Comparison of ENCODE assay signal across 8 cellular contexts in genomic region chr7:8133955-8134733, GRCh38.
A peak's percentile ranks its signal among the peaks of the same experiment; 100 is the strongest.
DNase-seq lines count a peak whose midpoint lies in the region; ATAC-seq and TF ChIP-seq lines count a peak whose summit lies in the region.

No MANE protein-coding gene starts in this region.

- H3K9ac ChIP-seq in SK-N-SH: no peak overlapping the region

- no peak for TF ChIP-seq EP300 in SK-N-SH (IDR thresholded peaks at IDR 0.05; ENCODE audit: borderline replicate concordance in 1 of 2, low read depth in 1 of 2, low read length in 1 of 2)

- no peak overlapping the region for H3K4me2 ChIP-seq in SK-N-SH

- H3K4me1 Mint-ChIP-seq in activated CD4-positive, alpha-beta T cell treated with anti-CD3 and anti-CD28 coated beads for 36 hours: peaks cover 56% of the 10 kb centered on the region
- peaks cover 49% of the 10 kb centered on the region for H3K4me1 Mint-ChIP-seq in T-helper 1 cell treated with Interleukin-12 subunit alpha and Interleukin-12 subunit beta and Interleukin-4 antibody, amounts not matched to agents 30 μg/mL and 1 μg/mL, for 36 hours (ENCODE audit: low read depth)

- H3K4me3 Mint-ChIP-seq in activated CD4-positive, alpha-beta T cell treated with anti-CD3 and anti-CD28 coated beads for 36 hours: peak overlapping the region; percentile 22
- peak overlapping the region; percentile 41 for H3K4me3 Mint-ChIP-seq in T-helper 1 cell treated with Interleukin-12 subunit alpha and Interleukin-12 subunit beta and Interleukin-4 antibody, amounts not matched to agents 30 μg/mL and 1 μg/mL, for 36 hours

- peak overlapping the region; percentile 79 for H3K27ac Mint-ChIP-seq in activated CD4-positive, alpha-beta T cell treated with anti-CD3 and anti-CD28 coated beads for 36 hours
- peak overlapping the region; percentile 92 for H3K27ac Mint-ChIP-seq in T-helper 1 cell treated with Interleukin-12 subunit alpha and Interleukin-12 subunit beta and Interleukin-4 antibody, amounts not matched to agents 30 μg/mL and 1 μg/mL, for 36 hours

- H3K27me3 Mint-ChIP-seq in activated CD4-positive, alpha-beta T cell treated with anti-CD3 and anti-CD28 coated beads for 36 hours: no peaks in the 10 kb centered on the region
- H3K27me3 Mint-ChIP-seq in T-helper 1 cell treated with Interleukin-12 subunit alpha and Interleukin-12 subunit beta and Interleukin-4 antibody, amounts not matched to agents 30 μg/mL and 1 μg/mL, for 36 hours (ENCODE audit: low read depth): no peaks in the 10 kb centered on the region

- CTCF ChIA-PET in activated CD4-positive, alpha-beta T cell treated with anti-CD3 and anti-CD28 coated beads for 36 hours (lab: Charles Lee): interaction anchor here (0.5 to 1.4 kb wide), 7 partner anchors 9 to 494 kb away, joined by 3 to 4 read pairs (median 3); no protein-coding TSS in a partner anchor
- CTCF ChIA-PET in SK-N-SH (lab: Yijun Ruan, JAX): interaction anchor here (0.6 to 1.1 kb wide), 3 partner anchors 9 to 352 kb away, joined by 3 to 4 read pairs (median 3); no protein-coding TSS in a partner anchor

- H3K79me2 ChIP-seq in SK-N-SH (ENCODE audit: insufficient read depth): no peaks in the 10 kb centered on the region

- no peak for TF ChIP-seq RAD21 in SK-N-SH (IDR thresholded peaks at IDR 0.05; ENCODE audit: low read length)

- H3K27ac ChIP-seq in SJCRH30: no peak overlapping the region
- H3K27ac ChIP-seq in SK-N-SH (ENCODE audit: low read depth in 2 of 2, low read length in 1 of 2): peak overlapping the region in 1 of 2 experiments; percentile 4; a peak in 1 of 4 replicates

- intact Hi-C loops in activated CD4-positive, alpha-beta T cell treated with anti-CD3 and anti-CD28 coated beads for 36 hours (cut with DNase I, micrococcal nuclease): loop anchor here (1.0 to 2.0 kb wide), 6 partner anchors 8 to 493 kb away; partner anchors contain the start of genes GLCCI1 (in 1 of the 2) and UMAD1 (in 1 of the 2)

- POLR2A ChIA-PET in activated CD4-positive, alpha-beta T cell treated with anti-CD3 and anti-CD28 coated beads for 36 hours (lab: Charles Lee): interaction anchor here (0.7 to 2.3 kb wide), 4 partner anchors 9 to 494 kb away, joined by 3 to 22 read pairs (median 5); partner anchors contain the start of gene UMAD1
- POLR2A ChIA-PET in SK-N-SH (lab: Yijun Ruan, JAX): no interaction called here

- H3K9me3 Mint-ChIP-seq in activated CD4-positive, alpha-beta T cell treated with anti-CD3 and anti-CD28 coated beads for 36 hours (ENCODE audit: low read depth): no peaks in the 10 kb centered on the region
- no peaks in the 10 kb centered on the region for H3K9me3 Mint-ChIP-seq in T-helper 1 cell treated with Interleukin-12 subunit alpha and Interleukin-12 subunit beta and Interleukin-4 antibody, amounts not matched to agents 30 μg/mL and 1 μg/mL, for 36 hours

- no peaks in the 10 kb centered on the region for H3K9me2 ChIP-seq in SK-N-SH

- H3K36me3 ChIP-seq in SJCRH30: no peaks in the 10 kb centered on the region
- peaks cover 0 to 17% of the 10 kb centered on the region in 2 experiments for H3K36me3 ChIP-seq in SK-N-SH (replicated peaks in 1 of 2; ENCODE audit: control insufficient read depth in 1 of 2, insufficient read depth in 2 of 2, low read length in 1 of 2)

- H4K20me1 ChIP-seq in SK-N-SH (ENCODE audit: insufficient read depth): no peaks in the 10 kb centered on the region

- H3K9me3 ChIP-seq in SJCRH30 (replicated peaks) (no peaks in the 10 kb centered on the region), SK-N-SH (no peaks in the 10 kb centered on the region)

- H3F3A ChIP-seq in SK-N-SH (replicated peaks; ENCODE audit: insufficient read depth): no peaks in the 10 kb centered on the region

- no peak overlapping the region for H3K4me3 ChIP-seq in SJCRH30
- no peak overlapping the region for H3K4me3 ChIP-seq in SK-N-SH (ENCODE audit: low read depth in 2 of 2, low read length in 1 of 2)

- 64% methylated on average over 10 of the region's 10 CpGs for WGBS in SK-N-SH (ENCODE audit: low lambda C conversion rate)

- peak; percentile 60 for DNase-seq in activated CD4-positive, alpha-beta T cell treated with anti-CD3 and anti-CD28 coated beads for 36 hours
- DNase-seq in activated CD4-positive, alpha-beta T cell treated with anti-CD3 and anti-CD28 coated beads, Interleukin-2, amount 50 U/mL, for 1 hour: no peak
- DNase-seq in renal cortical epithelial cell (ENCODE audit: low read depth): peak; percentile 99
- DNase-seq in D341Med (ENCODE audit: low spot score): no peak
- no peak for DNase-seq in SJCRH30
- DNase-seq in SK-N-SH: no peak

- H2AFZ ChIP-seq in SK-N-SH (ENCODE audit: low read depth): no peak overlapping the region

- H3K27me3 ChIP-seq in SJCRH30 (no peaks in the 10 kb centered on the region), SK-N-SH (ENCODE audit: insufficient read depth) (no peaks in the 10 kb centered on the region)

- H3K36me3 Mint-ChIP-seq in activated CD4-positive, alpha-beta T cell treated with anti-CD3 and anti-CD28 coated beads for 36 hours (ENCODE audit: low read depth): no peaks in the 10 kb centered on the region
- peaks cover 1% of the 10 kb centered on the region for H3K36me3 Mint-ChIP-seq in T-helper 1 cell treated with Interleukin-12 subunit alpha and Interleukin-12 subunit beta and Interleukin-4 antibody, amounts not matched to agents 30 μg/mL and 1 μg/mL, for 36 hours (ENCODE audit: low read depth)

- ATAC-seq in activated CD4-positive, alpha-beta T cell treated with anti-CD3 and anti-CD28 coated beads for 36 hours: peak; percentile 84
- peak; percentile 77 for ATAC-seq in HG02852 (IDR thresholded peaks at IDR 0.05; ENCODE audit: unreplicated experiment)

- H3K4me1 ChIP-seq in SJCRH30 (no peaks in the 10 kb centered on the region), SK-N-SH (ENCODE audit: control insufficient read depth in 1 of 2, insufficient read depth in 2 of 2, low read depth in 1 of 2, low read length in 1 of 2) (no peaks in the 10 kb centered on the region)

- TF ChIP-seq CTCF in SK-N-SH (IDR thresholded peaks at IDR 0.05): no peak

TF ChIP-seq in SK-N-SH, 30 proteins besides CTCF, POLR2A, EP300 and RAD21:
- TF ChIP-seq REST (IDR thresholded peaks at IDR 0.05; ENCODE audit: low read depth, low read length) (no peak), FOXM1 (IDR thresholded peaks at IDR 0.05; ENCODE audit: low read depth) (no peak), CHD2 (IDR thresholded peaks at IDR 0.05; ENCODE audit: low read length, partially characterized antibody) (no peak), EZH2phosphoT487 (IDR thresholded peaks at IDR 0.05; ENCODE audit: borderline replicate concordance, low read depth) (no peak), RCOR1 (IDR thresholded peaks at IDR 0.05; ENCODE audit: low read length) (no peak), TCF12 (IDR thresholded peaks at IDR 0.05) (no peak), USF2 (IDR thresholded peaks at IDR 0.05; ENCODE audit: borderline replicate concordance, low read depth, low read length) (no peak), NFIC (IDR thresholded peaks at IDR 0.05; ENCODE audit: borderline replicate concordance) (no peak), SIN3A (IDR thresholded peaks at IDR 0.05; ENCODE audit: borderline replicate concordance, low read depth, low read length) (no peak), FOXJ3 (CRISPR knock-in tag; IDR thresholded peaks at IDR 0.05) (no peak), MXI1 (IDR thresholded peaks at IDR 0.05; ENCODE audit: low read depth, low read length) (no peak)

Comparison
In these comparisons a context has a peak if more than half of its experiments do, and no peak if none do; other contexts are left out.
1. DNase-seq: peak in activated CD4-positive, alpha-beta T cell treated with anti-CD3 and anti-CD28 coated beads for 36 hours (single experiment) and renal cortical epithelial cell (single experiment); none in activated CD4-positive, alpha-beta T cell treated with anti-CD3 and anti-CD28 coated beads, Interleukin-2, amount 50 U/mL, for 1 hour (single experiment), D341Med (single experiment), SJCRH30 (0 of 2) and SK-N-SH (single experiment).